Comparison of ENCODE assay signal across 32 cellular contexts in the genomic region with DNA sequence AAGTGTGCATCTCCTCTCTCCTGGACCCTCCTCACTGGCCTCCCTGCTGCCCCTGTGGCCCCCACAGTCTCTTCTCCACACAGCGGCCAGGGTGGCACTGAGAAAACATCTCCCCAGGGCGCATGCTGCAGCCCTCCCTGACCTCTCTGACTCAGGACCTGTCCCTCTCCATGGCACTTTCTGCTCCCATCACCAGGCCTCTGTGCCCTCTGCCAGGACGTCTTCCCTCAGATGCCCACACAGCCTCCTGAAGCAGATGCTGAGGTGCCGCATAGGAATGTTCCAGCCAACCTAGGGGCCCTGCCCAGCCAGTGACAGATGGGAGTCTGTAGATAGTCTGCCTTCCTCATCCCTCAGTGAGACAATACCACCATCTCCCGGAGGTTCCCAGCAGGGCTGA. TPM values are rescaled to one million over a fixed set of nuclear protein-coding genes. Genes with fewer than 3 reads are reported as not detected.
DNase-seq lines count a peak whose midpoint lies in the region; ATAC-seq, FAIRE-seq and TF ChIP-seq lines count a peak whose summit lies in the region.
"Had no signal": no experiment of that assay in that cellular context is flagged by ENCODE, and none has a peak within 500 bp of the region (broad histone marks: within the 10 kb centered on the region; RNA-seq: fewer than 3 reads in every experiment).

No MANE protein-coding gene starts in this region.

- TF ChIP-seq CTCF in adrenal gland (IDR thresholded peaks at IDR 0.05) (no peak), kidney (IDR thresholded peaks at IDR 0.05; ENCODE audit: borderline replicate concordance, extremely low read depth, insufficient read depth) (no peak), gastrocnemius medialis (IDR thresholded peaks at IDR 0.05 in 4 of 5, conservative IDR thresholded peaks at IDR 0.05 in 1 of 5) (no peak)

- H3K36me3 ChIP-seq in adrenal gland (replicated peaks in 1 of 2) (no peaks in the 10 kb centered on the region), kidney (ENCODE audit: control insufficient read depth in 1 of 2, insufficient read depth in 2 of 2, low read length in 2 of 2) (no peaks in the 10 kb centered on the region), gastrocnemius medialis (no peaks in the 10 kb centered on the region)
- H3K36me3 ChIP-seq: BLaER1, colonic mucosa, SJSA1 had no signal

- in situ Hi-C loops in gastrocnemius medialis (cut with MboI; ENCODE audit: low sequenced_read_pairs in 4 of 4): no loop called here

- POLR2A ChIA-PET in activated CD4-positive, alpha-beta T cell treated with anti-CD3 and anti-CD28 coated beads for 36 hours (lab: Charles Lee): no interaction called here

- H3K27me3 ChIP-seq in adrenal gland (no peaks in the 10 kb centered on the region), gastrocnemius medialis (no peaks in the 10 kb centered on the region)
- H3K27me3 ChIP-seq: BLaER1, colonic mucosa, SJSA1 had no signal

- no peak overlapping the region for H3K9ac ChIP-seq in kidney (ENCODE audit: low read length in 2 of 2)
- H3K9ac ChIP-seq: BLaER1 had no signal

- no peaks in the 10 kb centered on the region for H3K9me3 Mint-ChIP-seq in activated CD4-positive, alpha-beta T cell treated with anti-CD3 and anti-CD28 coated beads for 36 hours (ENCODE audit: low read depth)
- H3K9me3 Mint-ChIP-seq in activated T-cell treated with anti-CD3 and anti-CD28 coated beads, Interleukin-2, amount 50 U/mL, for 24 hours: no peaks in the 10 kb centered on the region
- H3K9me3 Mint-ChIP-seq: effector memory CD8-positive, alpha-beta T cell had no signal

- H3K27ac ChIP-seq in adrenal gland (no peak overlapping the region), kidney (ENCODE audit: low read depth in 2 of 2, low read length in 2 of 2) (no peak overlapping the region), gastrocnemius medialis (no peak overlapping the region)
- H3K27ac ChIP-seq: A549, BLaER1, colonic mucosa, SJSA1, skin epidermis had no signal

- DNase-seq in activated CD4-positive, alpha-beta T cell treated with anti-CD3 and anti-CD28 coated beads for 36 hours: peak; percentile 1
- DNase-seq in activated CD4-positive, alpha-beta T cell treated with anti-CD3 and anti-CD28 coated beads for 4 hours: no peak
- DNase-seq in adrenal gland: peak in 4 of 7 donors; percentile 2 to 17 (median 4)
- DNase-seq in kidney: peak; percentile 60
- DNase-seq in gastrocnemius medialis: peak; percentile 1 to 14
- no peak for DNase-seq in COLO668 (lab: John Stamatoyannopoulos, UW; ENCODE audit: unreplicated experiment)
- DNase-seq in activated T-cell treated with anti-CD3 and anti-CD28 coated beads, Interleukin-2, amount 50 U/mL, for 24 hours: no peak
- DNase-seq in Kasumi-1 (lab: John Stamatoyannopoulos, UW): no peak
- DNase-seq: activated gamma-delta T cell treated with Interleukin-2 at 50 U/mL for 16 hours; amniotic stem cell; colonic mucosa; effector memory CD8-positive, alpha-beta T cell; foreskin melanocyte; hypothalamus; KBM-7; MM.1S; NCI-H1417 treated with DMSO at 0.1 percent for 48 hours; stimulated activated CD4-positive, alpha-beta T cell treated with anti-CD3 and anti-CD28 coated beads, Interleukin-2, amount 100 ng/mL, for 24 hours; substantia nigra had no signal

- no peaks in the 10 kb centered on the region for H3K4me1 Mint-ChIP-seq in activated CD4-positive, alpha-beta T cell treated with anti-CD3 and anti-CD28 coated beads for 36 hours
- no peaks in the 10 kb centered on the region for H3K4me1 Mint-ChIP-seq in activated T-cell treated with anti-CD3 and anti-CD28 coated beads, Interleukin-2, amount 50 U/mL, for 24 hours (ENCODE audit: low read depth)

- no peak overlapping the region for H3K4me3 ChIP-seq in adrenal gland
- no peak overlapping the region for H3K4me3 ChIP-seq in kidney (ENCODE audit: low read length in 2 of 2)
- H3K4me3 ChIP-seq in gastrocnemius medialis: no peak overlapping the region
- H3K4me3 ChIP-seq: A549, BLaER1, colonic mucosa, SJSA1, skin epidermis had no signal

- no peak overlapping the region for H3K27ac Mint-ChIP-seq in activated CD4-positive, alpha-beta T cell treated with anti-CD3 and anti-CD28 coated beads for 36 hours
- no peak overlapping the region for H3K27ac Mint-ChIP-seq in activated T-cell treated with anti-CD3 and anti-CD28 coated beads, Interleukin-2, amount 50 U/mL, for 24 hours
- H3K27ac Mint-ChIP-seq: effector memory CD8-positive, alpha-beta T cell; progenitor cell of endocrine pancreas had no signal

- no peak overlapping the region for H3K4me3 Mint-ChIP-seq in activated CD4-positive, alpha-beta T cell treated with anti-CD3 and anti-CD28 coated beads for 36 hours
- H3K4me3 Mint-ChIP-seq in activated T-cell treated with anti-CD3 and anti-CD28 coated beads, Interleukin-2, amount 50 U/mL, for 24 hours: no peak overlapping the region
- H3K4me3 Mint-ChIP-seq: effector memory CD8-positive, alpha-beta T cell had no signal

- H3K9me3 ChIP-seq in adrenal gland (replicated peaks in 1 of 3) (no peaks in the 10 kb centered on the region), kidney (ENCODE audit: control insufficient read depth in 1 of 2, low read length in 2 of 2) (no peaks in the 10 kb centered on the region), gastrocnemius medialis (no peaks in the 10 kb centered on the region)
- H3K9me3 ChIP-seq: A549, BLaER1, Caco-2, colonic mucosa, SJSA1 had no signal

- no peaks in the 10 kb centered on the region for H3K36me3 Mint-ChIP-seq in activated CD4-positive, alpha-beta T cell treated with anti-CD3 and anti-CD28 coated beads for 36 hours (ENCODE audit: low read depth)
- no peaks in the 10 kb centered on the region for H3K36me3 Mint-ChIP-seq in activated T-cell treated with anti-CD3 and anti-CD28 coated beads, Interleukin-2, amount 50 U/mL, for 24 hours (ENCODE audit: low read depth)

- peaks cover 3% of the 10 kb centered on the region for H3K27me3 Mint-ChIP-seq in activated CD4-positive, alpha-beta T cell treated with anti-CD3 and anti-CD28 coated beads for 36 hours
- H3K27me3 Mint-ChIP-seq in activated T-cell treated with anti-CD3 and anti-CD28 coated beads, Interleukin-2, amount 50 U/mL, for 24 hours: peaks cover 7% of the 10 kb centered on the region

- ATAC-seq in activated CD4-positive, alpha-beta T cell treated with anti-CD3 and anti-CD28 coated beads for 36 hours: no peak
- peak in 1 of 2 donors; percentile 25 for ATAC-seq in gastrocnemius medialis
- ATAC-seq: A549; effector memory CD8-positive, alpha-beta T cell; esophagus mucosa had no signal

- FAIRE-seq in kidney (lab: Jason Lieb, UNC): no peak
- FAIRE-seq: A549, H1, urothelium cell line had no signal

- no peak for TF ChIP-seq POLR2A in adrenal gland (IDR thresholded peaks at IDR 0.05)
- TF ChIP-seq POLR2A in gastrocnemius medialis (IDR thresholded peaks at IDR 0.05): no peak

- CTCF ChIA-PET in activated CD4-positive, alpha-beta T cell treated with anti-CD3 and anti-CD28 coated beads for 36 hours (lab: Charles Lee): no interaction called here

- 82 to 88% (median 85%) methylated on average over 5 of the region's 5 CpGs for WGBS in adrenal gland, 4 donors

- H3K4me1 ChIP-seq in adrenal gland (replicated peaks in 1 of 2): no peaks in the 10 kb centered on the region
- peaks cover 3 to 5% of the 10 kb centered on the region in 2 donors for H3K4me1 ChIP-seq in kidney (ENCODE audit: control insufficient read depth in 1 of 2, insufficient read depth in 1 of 2, low read depth in 1 of 2, low read length in 2 of 2)
- peaks cover 0 to 9% of the 10 kb centered on the region in 2 donors for H3K4me1 ChIP-seq in gastrocnemius medialis
- H3K4me1 ChIP-seq: A549, BLaER1, colonic mucosa, SJSA1 had no signal

- intact Hi-C loops in activated CD4-positive, alpha-beta T cell treated with anti-CD3 and anti-CD28 coated beads for 36 hours (cut with DNase I, micrococcal nuclease): no loop called here
- intact Hi-C loops in adrenal gland (cut with DNase I) (no loop called here), kidney (cut with DNase I) (no loop called here), gastrocnemius medialis (cut with DNase I; ENCODE audit: low total_unique reads) (no loop called here)

RNA-seq across cellular contexts. Expression of gene MYL3, which starts 8.7 kb away (rescaled TPM):
- not detected for total RNA-seq in activated CD4-positive, alpha-beta T cell treated with anti-CD3 and anti-CD28 coated beads for 36 hours
- total RNA-seq in adrenal gland (10 to 100 TPM in 2 of 8 donors, 1 to 10 TPM in 5, not detected in 1; 1.4 to 12.1 (median 4.6) TPM), kidney (41.3 TPM), gastrocnemius medialis (100 to 1,000 TPM in 2 of 4 donors, 10 to 100 TPM in 2; 42.5 to 544 (median 281) TPM)
- polyA plus RNA-seq in adrenal gland (10 to 100 TPM in 1 of 3 donors, 1 to 10 TPM in 2; 1.7 to 12.7 (median 5.7) TPM), kidney (ENCODE audit: insufficient read depth, low read depth, low replicate concordance) (81.9 TPM)
- total RNA-seq: H1, HT-29, mononuclear cell, NCI-H460, progenitor cell of endocrine pancreas, SJSA1 had no signal

RNA-seq across cellular contexts. Expression of gene PTH1R, which starts 23.0 kb away (rescaled TPM):
- not detected for total RNA-seq in activated CD4-positive, alpha-beta T cell treated with anti-CD3 and anti-CD28 coated beads for 36 hours
- 100 to 1,000 TPM in 2 of 8 donors, 10 to 100 TPM in 6; 10.0 to 117 (median 47.5) TPM for total RNA-seq in adrenal gland
- 1,000 to 10,000 TPM in 1 of 3 donors, 100 to 1,000 TPM in 1, 10 to 100 TPM in 1; 10.4 to 1,399 (median 244) TPM for polyA plus RNA-seq in adrenal gland
- total RNA-seq in kidney: 286 TPM
- polyA plus RNA-seq in kidney (ENCODE audit: insufficient read depth, low read depth, low replicate concordance): 1,885 TPM
- total RNA-seq in gastrocnemius medialis: 1 to 10 TPM; 2.3 to 7.9 (median 7.3) TPM
- total RNA-seq: HT-29, mononuclear cell, SJSA1 had no signal
- polyA plus RNA-seq: neural cell had no signal

Comparison
In these comparisons a context has a peak if more than half of its experiments do, and no peak if none do; other contexts are left out.
1. DNase-seq: peak in activated CD4-positive, alpha-beta T cell treated with anti-CD3 and anti-CD28 coated beads for 36 hours (single experiment), adrenal gland (4 of 7), kidney (single experiment) and gastrocnemius medialis (2 of 2); none in activated CD4-positive, alpha-beta T cell treated with anti-CD3 and anti-CD28 coated beads for 4 hours (0 of 2), COLO668 (single experiment), activated T-cell treated with anti-CD3 and anti-CD28 coated beads, Interleukin-2, amount 50 U/mL, for 24 hours (single experiment) and Kasumi-1 (0 of 2).